Comparison of ENCODE assay signal across 12 cellular contexts in the genomic region with DNA sequence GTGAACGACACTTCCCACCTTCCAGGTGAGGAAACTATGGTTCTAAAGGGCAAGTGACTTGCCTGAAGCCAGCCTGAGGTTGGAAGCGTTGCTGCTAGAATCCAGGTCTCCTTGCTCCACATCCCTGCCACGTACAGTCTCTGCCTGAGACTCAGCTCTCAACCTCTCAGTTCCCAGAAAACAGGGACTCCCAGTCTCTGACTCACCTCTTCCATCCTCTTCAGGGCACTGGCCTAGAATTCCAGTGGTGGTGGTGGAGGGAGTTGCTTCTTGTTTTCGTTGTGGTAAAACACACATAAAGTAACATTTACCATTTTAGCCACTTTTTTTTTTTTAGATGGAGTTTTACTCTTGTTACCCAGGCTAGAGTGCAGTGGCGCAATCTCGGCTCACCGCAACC. TPM values are rescaled to one million over a fixed set of nuclear protein-coding genes. Genes with fewer than 3 reads are reported as not detected.
DNase-seq lines count a peak whose midpoint lies in the region; ATAC-seq, FAIRE-seq and TF ChIP-seq lines count a peak whose summit lies in the region.
"Had no signal": no experiment of that assay in that cellular context is flagged by ENCODE, and none has a peak within 500 bp of the region (broad histone marks: within the 10 kb centered on the region; RNA-seq: fewer than 3 reads in every experiment).

No MANE protein-coding gene starts in this region.

- 75 to 77% methylated on average over 4 to 7 of the region's 7 CpGs for WGBS in esophagus squamous epithelium, 2 donors
- WGBS in transverse colon (ENCODE audit: low coverage in 1 of 2), 2 donors: 80 to 86% methylated on average over 1 to 7 of the region's 7 CpGs

- peaks cover 71% of the 10 kb centered on the region for H3K4me1 Mint-ChIP-seq in activated CD8-positive, alpha-beta T cell treated with anti-CD3 and anti-CD28 coated beads, Interleukin-2, amount 10 ng/mL, durations not matched to agents 7 days and 5 days (ENCODE audit: low read depth)
- H3K4me1 Mint-ChIP-seq: nephron had no signal

- H3K9me3 ChIP-seq in esophagus squamous epithelium (no peaks in the 10 kb centered on the region), transverse colon (no peaks in the 10 kb centered on the region)

- H3K4me1 ChIP-seq in esophagus squamous epithelium (peaks cover 0 to 30% (median 13%) of the 10 kb centered on the region in 3 donors), transverse colon (peaks cover 0 to 3% (median under 1%) of the 10 kb centered on the region in 4 donors)

- peaks cover 89% of the 10 kb centered on the region for H3K36me3 Mint-ChIP-seq in activated CD8-positive, alpha-beta T cell treated with anti-CD3 and anti-CD28 coated beads, Interleukin-2, amount 10 ng/mL, durations not matched to agents 7 days and 5 days (ENCODE audit: low read depth)

- POLR2A ChIA-PET in activated CD8-positive, alpha-beta T cell treated with anti-CD3 and anti-CD28 coated beads, Interleukin-2, amount 10 ng/mL, durations not matched to agents 7 days and 5 days (lab: Charles Lee): no interaction called here

- no peak for TF ChIP-seq EP300 in transverse colon (IDR thresholded peaks at IDR 0.05; ENCODE audit: low read depth)

- TF ChIP-seq POLR2A in H54 (IDR thresholded peaks at IDR 0.05; ENCODE audit: low read depth, low read length) (no peak), esophagus squamous epithelium (IDR thresholded peaks at IDR 0.05) (no peak), transverse colon (IDR thresholded peaks at IDR 0.05) (no peak)

- H3K27ac ChIP-seq in esophagus squamous epithelium: no peak overlapping the region
- H3K27ac ChIP-seq in transverse colon: no peak overlapping the region

- no peak overlapping the region for H3K4me3 Mint-ChIP-seq in activated CD8-positive, alpha-beta T cell treated with anti-CD3 and anti-CD28 coated beads, Interleukin-2, amount 10 ng/mL, durations not matched to agents 7 days and 5 days
- H3K4me3 Mint-ChIP-seq: nephron had no signal

- no peaks in the 10 kb centered on the region for H3K27me3 Mint-ChIP-seq in activated CD8-positive, alpha-beta T cell treated with anti-CD3 and anti-CD28 coated beads, Interleukin-2, amount 10 ng/mL, durations not matched to agents 7 days and 5 days (ENCODE audit: low read depth)

- peak; percentile 95 for FAIRE-seq in H54 (lab: Jason Lieb, UNC)

- H3K9me3 Mint-ChIP-seq in activated CD8-positive, alpha-beta T cell treated with anti-CD3 and anti-CD28 coated beads, Interleukin-2, amount 10 ng/mL, durations not matched to agents 7 days and 5 days (ENCODE audit: insufficient read depth): no peaks in the 10 kb centered on the region

- H3K27me3 ChIP-seq in esophagus squamous epithelium: no peaks in the 10 kb centered on the region
- no peaks in the 10 kb centered on the region for H3K27me3 ChIP-seq in transverse colon

- intact Hi-C loops in esophagus squamous epithelium (cut with DNase I): no loop called here
- intact Hi-C loops in transverse colon (cut with DNase I; ENCODE audit: low total_unique reads): no loop called here

- ATAC-seq in activated CD8-positive, alpha-beta T cell treated with anti-CD3 and anti-CD28 coated beads, Interleukin-2, amount 10 ng/mL, durations not matched to agents 7 days and 5 days: no peak
- no peak for ATAC-seq in HG02973 (IDR thresholded peaks at IDR 0.05; ENCODE audit: unreplicated experiment)
- ATAC-seq: sciatic nerve had no signal

- H3K36me3 ChIP-seq in esophagus squamous epithelium (peaks cover 0 to 19% (median 4%) of the 10 kb centered on the region in 3 donors), transverse colon (no peaks in the 10 kb centered on the region)

- in situ Hi-C loops in transverse colon (cut with MboI; ENCODE audit: low pct_ligation_motif_present in 1 of 4, low pct_unique_long_range_greater_than_20kb in 1 of 4, low sequenced_read_pairs in 3 of 4): no loop called here

- CTCF ChIA-PET in activated CD8-positive, alpha-beta T cell treated with anti-CD3 and anti-CD28 coated beads, Interleukin-2, amount 10 ng/mL, durations not matched to agents 7 days and 5 days (lab: Charles Lee): no interaction called here

- no peak for TF ChIP-seq CTCF in esophagus squamous epithelium (IDR thresholded peaks at IDR 0.05)
- no peak for TF ChIP-seq CTCF in transverse colon (IDR thresholded peaks at IDR 0.05)

- DNase-seq in AG08396 (ENCODE audit: low spot score): peak; percentile 77
- peak; percentile 82 for DNase-seq in H54 (ENCODE audit: insufficient read length, low spot score)
- no peak for DNase-seq in activated CD8-positive, alpha-beta T cell treated with anti-CD3 and anti-CD28 coated beads, Interleukin-2, amount 10 ng/mL, durations not matched to agents 7 days and 5 days
- DNase-seq in glomerular visceral epithelial cell (ENCODE audit: extremely low spot score): peak; percentile 73
- DNase-seq in esophagus squamous epithelium (lab: John Stamatoyannopoulos, UW): no peak
- DNase-seq in NCI-H1417 treated with DMSO at 0.1 percent for 48 hours (lab: John Stamatoyannopoulos, UW): no peak
- no peak for DNase-seq in transverse colon
- DNase-seq: glutamatergic neuron had no signal

- H3K27ac Mint-ChIP-seq in activated CD8-positive, alpha-beta T cell treated with anti-CD3 and anti-CD28 coated beads, Interleukin-2, amount 10 ng/mL, durations not matched to agents 7 days and 5 days: peak overlapping the region; percentile 59
- H3K27ac Mint-ChIP-seq: nephron had no signal

- H3K4me3 ChIP-seq in esophagus squamous epithelium (no peak overlapping the region), transverse colon (no peak overlapping the region)

RNA-seq across cellular contexts. Expression of a gene that starts 7.3 kb away (rescaled TPM):
- total RNA-seq in activated CD8-positive, alpha-beta T cell treated with anti-CD3 and anti-CD28 coated beads, Interleukin-2, amount 10 ng/mL, durations not matched to agents 7 days and 5 days: 10 to 100 TPM; 44.6 to 45.3 TPM
- total RNA-seq in esophagus squamous epithelium: 10 to 100 TPM in 2 of 4 donors, 1 to 10 TPM in 2; 4.0 to 17.5 (median 10.2) TPM
- total RNA-seq in transverse colon: under 1 TPM in 3 of 4 donors, not detected in 1; 0.48 to 0.80 (median 0.55) TPM
- total RNA-seq: NCI-H460 had no signal

Comparison
In these comparisons a context has a peak if more than half of its experiments do, and no peak if none do; other contexts are left out.
1. DNase-seq: peak in AG08396 (single experiment), H54 (single experiment) and glomerular visceral epithelial cell (single experiment); none in activated CD8-positive, alpha-beta T cell treated with anti-CD3 and anti-CD28 coated beads, Interleukin-2, amount 10 ng/mL, durations not matched to agents 7 days and 5 days (single experiment), esophagus squamous epithelium (single experiment), NCI-H1417 treated with DMSO at 0.1 percent for 48 hours (single experiment) and transverse colon (single experiment).